ENCODE assay signal across 7 cellular contexts in genomic region chr10:90858489-90858968, GRCh38. TPM values are rescaled to one million over a fixed set of nuclear protein-coding genes. Genes with fewer than 3 reads are reported as not detected.
DNase-seq lines count a peak whose midpoint lies in the region; ATAC-seq lines count a peak whose summit lies in the region.

No MANE protein-coding gene starts in this region.

- H3K27ac Mint-ChIP-seq in activated T-helper 17 cell treated with anti-CD3 and anti-CD28 coated beads, Interleukin-2, amount 50 U/mL, for 72 hours, result no peak overlapping the region
- peak overlapping the region; percentile 85 for H3K27ac Mint-ChIP-seq in stimulated activated memory B cell treated with anti-CD40 and anti-IgM and Interleukin-4, amounts not matched to agents 10 μg/mL and 1 μg/mL and 100 μg/mL, for 72 hours

- H3K27me3 ChIP-seq in HUES48 (ENCODE audit: control insufficient read depth, insufficient read depth, low read length) (peaks cover 46% of the 10 kb centered on the region), iPS-18a (ENCODE audit: control insufficient read depth, insufficient read depth, low read length) (peaks cover 28% of the 10 kb centered on the region)

- H3K4me3 ChIP-seq in HUES48 (ENCODE audit: low read depth, low read length), result peak overlapping the region; percentile 76
- H3K4me3 ChIP-seq in iPS-18a (ENCODE audit: low read length), result peak overlapping the region; percentile 86

- H3K36me3 Mint-ChIP-seq in activated T-helper 17 cell treated with anti-CD3 and anti-CD28 coated beads, Interleukin-2, amount 50 U/mL, for 72 hours (ENCODE audit: low read depth), result no peaks in the 10 kb centered on the region
- no peaks in the 10 kb centered on the region for H3K36me3 Mint-ChIP-seq in stimulated activated memory B cell treated with anti-CD40 and anti-IgM and Interleukin-4, amounts not matched to agents 10 μg/mL and 1 μg/mL and 100 μg/mL, for 72 hours

- H3K27ac ChIP-seq in HUES48 (ENCODE audit: low read depth, low read length) (peak overlapping the region; percentile 80), iPS-18a (ENCODE audit: low read length) (no peak overlapping the region)

- no peaks in the 10 kb centered on the region for H3K9me3 Mint-ChIP-seq in activated T-helper 17 cell treated with anti-CD3 and anti-CD28 coated beads, Interleukin-2, amount 50 U/mL, for 72 hours
- H3K9me3 Mint-ChIP-seq in stimulated activated memory B cell treated with anti-CD40 and anti-IgM and Interleukin-4, amounts not matched to agents 10 μg/mL and 1 μg/mL and 100 μg/mL, for 72 hours, result no peaks in the 10 kb centered on the region

- H3K4me1 Mint-ChIP-seq in activated T-helper 17 cell treated with anti-CD3 and anti-CD28 coated beads, Interleukin-2, amount 50 U/mL, for 72 hours, result no peaks in the 10 kb centered on the region
- H3K4me1 Mint-ChIP-seq in stimulated activated memory B cell treated with anti-CD40 and anti-IgM and Interleukin-4, amounts not matched to agents 10 μg/mL and 1 μg/mL and 100 μg/mL, for 72 hours, result peaks cover 12% of the 10 kb centered on the region

- peaks cover 10% of the 10 kb centered on the region; the same call in 1 of the 2 replicates for H3K4me1 ChIP-seq in HUES48 (ENCODE audit: control insufficient read depth, insufficient read depth, low read length)
- peaks cover 23% of the 10 kb centered on the region for H3K4me1 ChIP-seq in iPS-18a (ENCODE audit: control insufficient read depth, low read depth, low read length)

- DNase-seq in NCI-H146 (lab: John Stamatoyannopoulos, UW), result no peak
- DNase-seq in NCI-H1105 (lab: John Stamatoyannopoulos, UW), result no peak
- no peak for DNase-seq in activated gamma-delta T cell (lab: John Stamatoyannopoulos, UW)

- H3K9ac ChIP-seq in HUES48 (ENCODE audit: low read depth, low read length) (peak overlapping the region; percentile 8; the same call in 1 of the 2 replicates), iPS-18a (ENCODE audit: low read length) (peak overlapping the region; percentile 70)

- H3K9me3 ChIP-seq in HUES48 (ENCODE audit: control insufficient read depth, insufficient read depth, low read length), result no peaks in the 10 kb centered on the region
- H3K9me3 ChIP-seq in iPS-18a (ENCODE audit: control insufficient read depth, low read depth, low read length), result no peaks in the 10 kb centered on the region

- no peaks in the 10 kb centered on the region for H3K36me3 ChIP-seq in HUES48 (ENCODE audit: control insufficient read depth, insufficient read depth, low read length)
- H3K36me3 ChIP-seq in iPS-18a (ENCODE audit: control insufficient read depth, low read depth, low read length), result no peaks in the 10 kb centered on the region

- peak overlapping the region; percentile 74 for H3K4me3 Mint-ChIP-seq in activated T-helper 17 cell treated with anti-CD3 and anti-CD28 coated beads, Interleukin-2, amount 50 U/mL, for 72 hours
- peak overlapping the region; percentile 93 for H3K4me3 Mint-ChIP-seq in stimulated activated memory B cell treated with anti-CD40 and anti-IgM and Interleukin-4, amounts not matched to agents 10 μg/mL and 1 μg/mL and 100 μg/mL, for 72 hours

- peaks cover 50% of the 10 kb centered on the region for H3K27me3 Mint-ChIP-seq in activated T-helper 17 cell treated with anti-CD3 and anti-CD28 coated beads, Interleukin-2, amount 50 U/mL, for 72 hours
- H3K27me3 Mint-ChIP-seq in stimulated activated memory B cell treated with anti-CD40 and anti-IgM and Interleukin-4, amounts not matched to agents 10 μg/mL and 1 μg/mL and 100 μg/mL, for 72 hours, result peaks cover 20% of the 10 kb centered on the region

- no peak for ATAC-seq in activated T-helper 17 cell treated with anti-CD3 and anti-CD28 coated beads, Interleukin-2, amount 50 U/mL, for 72 hours (replicated peaks)
- no peak for ATAC-seq in stimulated activated memory B cell treated with anti-CD40 and anti-IgM and Interleukin-4, amounts not matched to agents 10 μg/mL and 1 μg/mL and 100 μg/mL, for 72 hours

RNA-seq across cellular contexts. Expression of gene HTR7, which starts 0.7 kb away (rescaled TPM):
- under 1 TPM; 0.16 to 0.28 TPM for total RNA-seq in activated T-helper 17 cell treated with anti-CD3 and anti-CD28 coated beads, Interleukin-2, amount 50 U/mL, for 72 hours

RNA-seq across cellular contexts. Expression of gene RPP30, which starts 13.2 kb away (rescaled TPM):
- 100 to 1,000 TPM; 161 to 173 TPM for total RNA-seq in activated T-helper 17 cell treated with anti-CD3 and anti-CD28 coated beads, Interleukin-2, amount 50 U/mL, for 72 hours
